In genomic region chr1:214686497-214686896, GRCh38 we compare ENCODE assay signal across 11 cellular contexts.
"Had no signal": no experiment of that assay in that cellular context is flagged by ENCODE, and none has a peak within 500 bp of the region (broad histone marks: within the 10 kb centered on the region; RNA-seq: fewer than 3 reads in every experiment).

No MANE protein-coding gene starts in this region.

- H3K9me3 ChIP-seq: HAP-1 had no signal

- H3K4me3 ChIP-seq: GM23248, GM23338, HAP-1 had no signal

- H3K4me1 ChIP-seq: HAP-1 had no signal

- H3K27ac ChIP-seq: GM23248 had no signal

- H3K36me3 ChIP-seq: HAP-1 had no signal

- H3K4me3 Mint-ChIP-seq: GM23338, H9, HFFc6 had no signal

- H3K9ac ChIP-seq: GM23248 had no signal

- H3K9me3 Mint-ChIP-seq: GM23338, H9, HFFc6 had no signal

- H2AFZ ChIP-seq: GM23248, GM23338 had no signal

- ATAC-seq: GM23338, HCT116 had no signal

- FAIRE-seq: H1, H54 had no signal

- H3K27ac Mint-ChIP-seq: GM23338, H9, HFFc6 had no signal

- DNase-seq: GM23248, GOT3, H7, H9, HCEC 1CT, HFFc6 had no signal

- H3K4me2 ChIP-seq: GM23338 had no signal
